Comparison of ENCODE assay signal across 2 cellular contexts in genomic region chr19:49617863-49618262, GRCh38. TPM values are rescaled to one million over a fixed set of nuclear protein-coding genes. Genes with fewer than 3 reads are reported as not detected.
"Had no signal": no experiment of that assay in that cellular context is flagged by ENCODE, and none has a peak within 500 bp of the region (broad histone marks: within the 10 kb centered on the region; RNA-seq: fewer than 3 reads in every experiment).

No MANE protein-coding gene starts in this region.

RNA-seq across cellular contexts. Expression of gene RRAS, which starts 22.1 kb away (rescaled TPM):
- polyA plus RNA-seq: neural cell had no signal

RNA-seq across cellular contexts. Expression of gene PRRG2, which starts 36.7 kb away (rescaled TPM):
- total RNA-seq: skeletal muscle tissue had no signal
- polyA plus RNA-seq: neural cell had no signal
